21 cellular contexts compared by ENCODE assay signal in genomic region chr4:70761276-70761816, GRCh38.
"Had no signal": no experiment of that assay in that cellular context is flagged by ENCODE, and none has a peak within 500 bp of the region (broad histone marks: within the 10 kb centered on the region; RNA-seq: fewer than 3 reads in every experiment).

No MANE protein-coding gene starts in this region.

- DNase-seq: activated CD4-positive, alpha-beta T cell treated with anti-CD3 and anti-CD28 coated beads, Interleukin-2, amount 50 U/mL, for 1 hour; activated CD4-positive, CD25-positive, alpha-beta regulatory T cell treated with anti-CD3 and anti-CD28 coated beads, Interleukin-2, amount 50 U/mL, for 72 hours; activated CD8-positive, alpha-beta T cell treated with anti-CD3 and anti-CD28 coated beads, Interleukin-2, amount 10 ng/mL, durations not matched to agents 7 days and 5 days; cerebellar nuclear complex; cortex of kidney; endodermal cell; foreskin fibroblast; naive thymus-derived CD8-positive, alpha-beta T cell; retina; sigmoid colon; stimulated activated CD4-positive, alpha-beta T cell treated with anti-CD3 and anti-CD28 coated beads, Interleukin-4, amount 100 ng/mL, for 1 hour; stimulated activated naive CD4-positive, alpha-beta T cell; testis; trophoblast cell; WERI-Rb-1 had no signal

- H3K9me3 ChIP-seq: sigmoid colon, testis, vagina had no signal

- H3K4me3 ChIP-seq: lung, neural progenitor cell, sigmoid colon, testis, vagina had no signal

- H3K4me3 Mint-ChIP-seq: activated CD8-positive, alpha-beta T cell treated with anti-CD3 and anti-CD28 coated beads, Interleukin-2, amount 10 ng/mL, durations not matched to agents 7 days and 5 days; activated naive CD8-positive, alpha-beta T cell; activated T-helper 17 cell treated with anti-CD3 and anti-CD28 coated beads, Interleukin-2, amount 50 U/mL, for 72 hours; endodermal cell; naive thymus-derived CD8-positive, alpha-beta T cell; neural progenitor cell had no signal

- H3K27ac Mint-ChIP-seq: activated CD8-positive, alpha-beta T cell treated with anti-CD3 and anti-CD28 coated beads, Interleukin-2, amount 10 ng/mL, durations not matched to agents 7 days and 5 days; activated naive CD8-positive, alpha-beta T cell; activated T-helper 17 cell treated with anti-CD3 and anti-CD28 coated beads, Interleukin-2, amount 50 U/mL, for 72 hours; endodermal cell; neural progenitor cell had no signal

- H3K4me1 Mint-ChIP-seq: endodermal cell, neural progenitor cell had no signal

- H3K27ac ChIP-seq: epithelial cell of prostate, neural progenitor cell, sigmoid colon, testis, vagina, WERI-Rb-1 had no signal

- H3K4me1 ChIP-seq: neural progenitor cell, testis had no signal

- ATAC-seq: activated CD8-positive, alpha-beta T cell treated with anti-CD3 and anti-CD28 coated beads, Interleukin-2, amount 10 ng/mL, durations not matched to agents 7 days and 5 days; activated T-helper 17 cell treated with anti-CD3 and anti-CD28 coated beads, Interleukin-2, amount 50 U/mL, for 72 hours; naive thymus-derived CD8-positive, alpha-beta T cell had no signal

- H3K27me3 ChIP-seq: neural progenitor cell, sigmoid colon, testis, vagina had no signal

- H3K9me3 Mint-ChIP-seq: activated T-helper 17 cell treated with anti-CD3 and anti-CD28 coated beads, Interleukin-2, amount 50 U/mL, for 72 hours; endodermal cell; neural progenitor cell had no signal

- H3K27me3 Mint-ChIP-seq: activated naive CD8-positive, alpha-beta T cell; activated T-helper 17 cell treated with anti-CD3 and anti-CD28 coated beads, Interleukin-2, amount 50 U/mL, for 72 hours; naive thymus-derived CD8-positive, alpha-beta T cell had no signal

- H3K36me3 ChIP-seq: neural progenitor cell had no signal
